Comparison of ENCODE assay signal across 1 cellular context in genomic region chr1:150281221-150281757, GRCh38.
TF ChIP-seq lines count a peak whose summit lies in the region.

No MANE protein-coding gene starts in this region.

TF ChIP-seq in GM12878, 131 proteins besides CTCF, POLR2A, EP300 and RAD21:
- no peak for TF ChIP-seq NR2C2 (IDR thresholded peaks at IDR 0.05; ENCODE audit: borderline replicate concordance, control insufficient read depth, insufficient read length, low read depth)
- no peak for TF ChIP-seq LARP7 (IDR thresholded peaks at IDR 0.05)
- TF ChIP-seq SIX5 (IDR thresholded peaks at IDR 0.05; ENCODE audit: low read depth, low read length, severe bottlenecking) = no peak
- no peak for TF ChIP-seq TCF3 (IDR thresholded peaks at IDR 0.05; ENCODE audit: borderline replicate concordance, insufficient read depth, low read depth, low read length)
- no peak for TF ChIP-seq CBX3 (IDR thresholded peaks at IDR 0.05; ENCODE audit: borderline replicate concordance, low read depth)
- TF ChIP-seq YY1 (IDR thresholded peaks at IDR 0.05; ENCODE audit: low read depth, low read length) = peak; percentile 29; the same call in 1 of the 2 replicates
- TF ChIP-seq STAT1 (conservative IDR thresholded peaks at IDR 0.05) = no peak
- TF ChIP-seq PKNOX1 (IDR thresholded peaks at IDR 0.05) = no peak
- TF ChIP-seq SMAD5 (IDR thresholded peaks at IDR 0.05; ENCODE audit: low read depth) = no peak
- TF ChIP-seq ZNF207 (IDR thresholded peaks at IDR 0.05; ENCODE audit: borderline replicate concordance) = no peak
- TF ChIP-seq TAF1 (IDR thresholded peaks at IDR 0.05; ENCODE audit: borderline replicate concordance, low read depth, low read length) = no peak
- TF ChIP-seq STAT3 (IDR thresholded peaks at IDR 0.05; ENCODE audit: low read depth, low read length) = no peak
- TF ChIP-seq SPI1 (IDR thresholded peaks at IDR 0.05; ENCODE audit: borderline replicate concordance, insufficient read depth, low read depth, low read length) = no peak
- TF ChIP-seq KDM1A (IDR thresholded peaks at IDR 0.05; ENCODE audit: borderline replicate concordance) = no peak
- peak; percentile 73 for TF ChIP-seq ZNF384 (IDR thresholded peaks at IDR 0.05; ENCODE audit: borderline replicate concordance, low read depth, low read length)
- peak; percentile 62; the same call in 1 of the 2 replicates for TF ChIP-seq SMC3 (IDR thresholded peaks at IDR 0.05; ENCODE audit: borderline replicate concordance, low read length)
- no peak for TF ChIP-seq YBX1 (IDR thresholded peaks at IDR 0.05)
- TF ChIP-seq RUNX3 (IDR thresholded peaks at IDR 0.05; ENCODE audit: low read length) = peak; percentile 48
- no peak for TF ChIP-seq NFXL1 (IDR thresholded peaks at IDR 0.05; ENCODE audit: borderline replicate concordance)
- TF ChIP-seq MYC (IDR thresholded peaks at IDR 0.05; ENCODE audit: insufficient read depth, insufficient read length, insufficient replicate concordance, low read length, severe bottlenecking) = no peak
- TF ChIP-seq RFX5 (IDR thresholded peaks at IDR 0.05; ENCODE audit: low read depth, low read length) = no peak
- TF ChIP-seq, protein P1, sequence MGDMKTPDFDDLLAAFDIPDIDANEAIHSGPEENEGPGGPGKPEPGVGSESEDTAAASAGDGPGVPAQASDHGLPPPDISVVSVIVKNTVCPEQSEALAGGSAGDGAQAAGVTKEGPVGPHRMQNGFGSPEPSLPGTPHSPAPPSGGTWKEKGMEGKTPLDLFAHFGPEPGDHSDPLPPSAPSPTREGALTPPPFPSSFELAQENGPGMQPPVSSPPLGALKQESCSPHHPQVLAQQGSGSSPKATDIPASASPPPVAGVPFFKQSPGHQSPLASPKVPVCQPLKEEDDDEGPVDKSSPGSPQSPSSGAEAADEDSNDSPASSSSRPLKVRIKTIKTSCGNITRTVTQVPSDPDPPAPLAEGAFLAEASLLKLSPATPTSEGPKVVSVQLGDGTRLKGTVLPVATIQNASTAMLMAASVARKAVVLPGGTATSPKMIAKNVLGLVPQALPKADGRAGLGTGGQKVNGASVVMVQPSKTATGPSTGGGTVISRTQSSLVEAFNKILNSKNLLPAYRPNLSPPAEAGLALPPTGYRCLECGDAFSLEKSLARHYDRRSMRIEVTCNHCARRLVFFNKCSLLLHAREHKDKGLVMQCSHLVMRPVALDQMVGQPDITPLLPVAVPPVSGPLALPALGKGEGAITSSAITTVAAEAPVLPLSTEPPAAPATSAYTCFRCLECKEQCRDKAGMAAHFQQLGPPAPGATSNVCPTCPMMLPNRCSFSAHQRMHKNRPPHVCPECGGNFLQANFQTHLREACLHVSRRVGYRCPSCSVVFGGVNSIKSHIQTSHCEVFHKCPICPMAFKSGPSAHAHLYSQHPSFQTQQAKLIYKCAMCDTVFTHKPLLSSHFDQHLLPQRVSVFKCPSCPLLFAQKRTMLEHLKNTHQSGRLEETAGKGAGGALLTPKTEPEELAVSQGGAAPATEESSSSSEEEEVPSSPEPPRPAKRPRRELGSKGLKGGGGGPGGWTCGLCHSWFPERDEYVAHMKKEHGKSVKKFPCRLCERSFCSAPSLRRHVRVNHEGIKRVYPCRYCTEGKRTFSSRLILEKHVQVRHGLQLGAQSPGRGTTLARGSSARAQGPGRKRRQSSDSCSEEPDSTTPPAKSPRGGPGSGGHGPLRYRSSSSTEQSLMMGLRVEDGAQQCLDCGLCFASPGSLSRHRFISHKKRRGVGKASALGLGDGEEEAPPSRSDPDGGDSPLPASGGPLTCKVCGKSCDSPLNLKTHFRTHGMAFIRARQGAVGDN (IDR thresholded peaks at IDR 0.05) = no peak
- TF ChIP-seq RAD51 (IDR thresholded peaks at IDR 0.05) = no peak
- no peak for TF ChIP-seq TCF7 (IDR thresholded peaks at IDR 0.05; ENCODE audit: borderline replicate concordance)
- no peak for TF ChIP-seq MEF2B (IDR thresholded peaks at IDR 0.05; ENCODE audit: partially characterized antibody, poor library complexity, severe bottlenecking)
- TF ChIP-seq, protein P2, sequence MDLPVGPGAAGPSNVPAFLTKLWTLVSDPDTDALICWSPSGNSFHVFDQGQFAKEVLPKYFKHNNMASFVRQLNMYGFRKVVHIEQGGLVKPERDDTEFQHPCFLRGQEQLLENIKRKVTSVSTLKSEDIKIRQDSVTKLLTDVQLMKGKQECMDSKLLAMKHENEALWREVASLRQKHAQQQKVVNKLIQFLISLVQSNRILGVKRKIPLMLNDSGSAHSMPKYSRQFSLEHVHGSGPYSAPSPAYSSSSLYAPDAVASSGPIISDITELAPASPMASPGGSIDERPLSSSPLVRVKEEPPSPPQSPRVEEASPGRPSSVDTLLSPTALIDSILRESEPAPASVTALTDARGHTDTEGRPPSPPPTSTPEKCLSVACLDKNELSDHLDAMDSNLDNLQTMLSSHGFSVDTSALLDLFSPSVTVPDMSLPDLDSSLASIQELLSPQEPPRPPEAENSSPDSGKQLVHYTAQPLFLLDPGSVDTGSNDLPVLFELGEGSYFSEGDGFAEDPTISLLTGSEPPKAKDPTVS (IDR thresholded peaks at IDR 0.05; ENCODE audit: low read depth, low read length) = no peak
- TF ChIP-seq, protein P3, sequence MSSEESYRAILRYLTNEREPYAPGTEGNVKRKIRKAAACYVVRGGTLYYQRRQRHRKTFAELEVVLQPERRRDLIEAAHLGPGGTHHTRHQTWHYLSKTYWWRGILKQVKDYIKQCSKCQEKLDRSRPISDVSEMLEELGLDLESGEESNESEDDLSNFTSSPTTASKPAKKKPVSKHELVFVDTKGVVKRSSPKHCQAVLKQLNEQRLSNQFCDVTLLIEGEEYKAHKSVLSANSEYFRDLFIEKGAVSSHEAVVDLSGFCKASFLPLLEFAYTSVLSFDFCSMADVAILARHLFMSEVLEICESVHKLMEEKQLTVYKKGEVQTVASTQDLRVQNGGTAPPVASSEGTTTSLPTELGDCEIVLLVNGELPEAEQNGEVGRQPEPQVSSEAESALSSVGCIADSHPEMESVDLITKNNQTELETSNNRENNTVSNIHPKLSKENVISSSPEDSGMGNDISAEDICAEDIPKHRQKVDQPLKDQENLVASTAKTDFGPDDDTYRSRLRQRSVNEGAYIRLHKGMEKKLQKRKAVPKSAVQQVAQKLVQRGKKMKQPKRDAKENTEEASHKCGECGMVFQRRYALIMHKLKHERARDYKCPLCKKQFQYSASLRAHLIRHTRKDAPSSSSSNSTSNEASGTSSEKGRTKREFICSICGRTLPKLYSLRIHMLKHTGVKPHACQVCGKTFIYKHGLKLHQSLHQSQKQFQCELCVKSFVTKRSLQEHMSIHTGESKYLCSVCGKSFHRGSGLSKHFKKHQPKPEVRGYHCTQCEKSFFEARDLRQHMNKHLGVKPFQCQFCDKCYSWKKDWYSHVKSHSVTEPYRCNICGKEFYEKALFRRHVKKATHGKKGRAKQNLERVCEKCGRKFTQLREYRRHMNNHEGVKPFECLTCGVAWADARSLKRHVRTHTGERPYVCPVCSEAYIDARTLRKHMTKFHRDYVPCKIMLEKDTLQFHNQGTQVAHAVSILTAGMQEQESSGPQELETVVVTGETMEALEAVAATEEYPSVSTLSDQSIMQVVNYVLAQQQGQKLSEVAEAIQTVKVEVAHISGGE (CRISPR knock-in tag; IDR thresholded peaks at IDR 0.05) = no peak
- no peak for TF ChIP-seq HDAC6 (IDR thresholded peaks at IDR 0.05; ENCODE audit: unreplicated experiment)
- no peak for TF ChIP-seq CHD4 (IDR thresholded peaks at IDR 0.05)
- TF ChIP-seq CBX5 (IDR thresholded peaks at IDR 0.05; ENCODE audit: low read depth) = no peak
- TF ChIP-seq, protein P4, sequence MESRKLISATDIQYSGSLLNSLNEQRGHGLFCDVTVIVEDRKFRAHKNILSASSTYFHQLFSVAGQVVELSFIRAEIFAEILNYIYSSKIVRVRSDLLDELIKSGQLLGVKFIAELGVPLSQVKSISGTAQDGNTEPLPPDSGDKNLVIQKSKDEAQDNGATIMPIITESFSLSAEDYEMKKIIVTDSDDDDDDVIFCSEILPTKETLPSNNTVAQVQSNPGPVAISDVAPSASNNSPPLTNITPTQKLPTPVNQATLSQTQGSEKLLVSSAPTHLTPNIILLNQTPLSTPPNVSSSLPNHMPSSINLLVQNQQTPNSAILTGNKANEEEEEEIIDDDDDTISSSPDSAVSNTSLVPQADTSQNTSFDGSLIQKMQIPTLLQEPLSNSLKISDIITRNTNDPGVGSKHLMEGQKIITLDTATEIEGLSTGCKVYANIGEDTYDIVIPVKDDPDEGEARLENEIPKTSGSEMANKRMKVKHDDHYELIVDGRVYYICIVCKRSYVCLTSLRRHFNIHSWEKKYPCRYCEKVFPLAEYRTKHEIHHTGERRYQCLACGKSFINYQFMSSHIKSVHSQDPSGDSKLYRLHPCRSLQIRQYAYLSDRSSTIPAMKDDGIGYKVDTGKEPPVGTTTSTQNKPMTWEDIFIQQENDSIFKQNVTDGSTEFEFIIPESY (IDR thresholded peaks at IDR 0.05) = no peak
- TF ChIP-seq TCF12 (IDR thresholded peaks at IDR 0.05; ENCODE audit: low read depth, low read length) = no peak
- TF ChIP-seq MTA2 (IDR thresholded peaks at IDR 0.05; ENCODE audit: low read depth) = no peak
TF ChIP-seq in GM12878: peak in this region for 4.
